In genomic region chr2:241733391-241734207, GRCh38 we compare ENCODE assay signal across 8 cellular contexts. TPM values are rescaled to one million over a fixed set of nuclear protein-coding genes. Genes with fewer than 3 reads are reported as not detected.
DNase-seq lines count a peak whose midpoint lies in the region; ATAC-seq, FAIRE-seq and TF ChIP-seq lines count a peak whose summit lies in the region.

No MANE protein-coding gene starts in this region.

- peak overlapping the region; percentile 99 for H3K4me2 ChIP-seq in skeletal muscle satellite cell (ENCODE audit: low read length)

- H3K4me1 ChIP-seq in right cardiac atrium (ENCODE audit: control insufficient read depth, insufficient read depth, low read length) (no peaks in the 10 kb centered on the region), skeletal muscle satellite cell (ENCODE audit: control insufficient read depth, insufficient read depth, low read length) (peaks cover 12% of the 10 kb centered on the region)

- H3K9me3 ChIP-seq in WERI-Rb-1 (ENCODE audit: severe bottlenecking), result no peaks in the 10 kb centered on the region
- H3K9me3 ChIP-seq in right cardiac atrium (ENCODE audit: control insufficient read depth, low read length), result no peaks in the 10 kb centered on the region
- H3K9me3 ChIP-seq in skeletal muscle satellite cell (replicated peaks; ENCODE audit: low read length), result no peaks in the 10 kb centered on the region

- TF ChIP-seq CTCF in WERI-Rb-1 (IDR thresholded peaks at IDR 0.05; ENCODE audit: low read depth, low read length), result no peak

- peak overlapping the region; percentile 69 for H3K9ac ChIP-seq in skeletal muscle satellite cell (ENCODE audit: low read depth, low read length)

- FAIRE-seq in HTR-8/SVneo (lab: Jason Lieb, UNC), result no peak

- 85% methylated on average over 23 of the region's 23 CpGs for WGBS in right cardiac atrium

- H3K27me3 ChIP-seq in H7 (ENCODE audit: control insufficient read depth, insufficient read depth, low read length) (peaks cover 7% of the 10 kb centered on the region; the same call in 1 of the 2 replicates), WERI-Rb-1 (ENCODE audit: insufficient read depth, low read depth, severe bottlenecking) (no peaks in the 10 kb centered on the region), right cardiac atrium (ENCODE audit: control insufficient read depth, insufficient read depth) (no peaks in the 10 kb centered on the region), skeletal muscle satellite cell (ENCODE audit: control insufficient read depth, insufficient read depth, low read length) (no peaks in the 10 kb centered on the region)

- H3K27ac ChIP-seq in WERI-Rb-1 (peak overlapping the region; percentile 28), right cardiac atrium (ENCODE audit: low read length) (no peak overlapping the region)

- no peak for ATAC-seq in right cardiac atrium

- DNase-seq in H7 (peak; percentile 25), WERI-Rb-1 (no peak), right cardiac atrium (no peak), middle frontal gyrus (ENCODE audit: extremely low spot score, low spot score) (no peak), HTR-8/SVneo (ENCODE audit: insufficient read length, low spot score) (no peak), AML-193 (lab: John Stamatoyannopoulos, UW) (no peak), Kasumi-1 (lab: John Stamatoyannopoulos, UW) (no peak)

- H3K4me3 ChIP-seq in H7 (ENCODE audit: insufficient read depth, low read depth, low read length) (peak overlapping the region; percentile 53), WERI-Rb-1 (ENCODE audit: low read depth, low read length) (peak overlapping the region; percentile 36), right cardiac atrium (ENCODE audit: low read length) (peak overlapping the region; percentile 74), skeletal muscle satellite cell (ENCODE audit: low read length) (peak overlapping the region; percentile 95)

- H3K36me3 ChIP-seq in H7 (replicated peaks; ENCODE audit: control insufficient read depth, insufficient read depth, low read length) (no peaks in the 10 kb centered on the region), WERI-Rb-1 (no peaks in the 10 kb centered on the region), skeletal muscle satellite cell (ENCODE audit: insufficient read depth, low read length) (no peaks in the 10 kb centered on the region)

- intact Hi-C loops in right cardiac atrium (cut with DNase I), result loop anchor here in 3 of 4 donors (10.0 kb wide), 1 partner anchor 141 kb away; no protein-coding TSS in a partner anchor

RNA-seq across cellular contexts. Expression of gene D2HGDH, which starts 0.8 kb away (rescaled TPM):
- total RNA-seq in H7 (2014; rRNA removed; shearing (Covaris generic)), result 23.5 and 26.3 TPM in 2 replicates
- total RNA-seq in right cardiac atrium, result 10 to 100 TPM; 16.1 to 22.3 (median 18.3) TPM
- 16.0 TPM for polyA plus RNA-seq in right cardiac atrium
- total RNA-seq in skeletal muscle satellite cell (2012; rRNA removed), result 13.1 and 15.7 TPM in 2 replicates

RNA-seq across cellular contexts. Expression of gene ING5, which starts 31.8 kb away (rescaled TPM):
- total RNA-seq in H7 (2014; rRNA removed; shearing (Covaris generic)), result 41.2 and 41.4 TPM in 2 replicates
- 10 to 100 TPM; 20.8 to 21.7 (median 21.0) TPM for total RNA-seq in right cardiac atrium
- polyA plus RNA-seq in right cardiac atrium, result 25.6 TPM
- total RNA-seq in skeletal muscle satellite cell (2012; rRNA removed), result 12.7 and 29.4 TPM in 2 replicates

RNA-seq across cellular contexts. Expression of gene GAL3ST2, which starts 43.0 kb away (rescaled TPM):
- total RNA-seq in H7 (2014; rRNA removed; shearing (Covaris generic)), result 0.14 TPM in 1 of 2 replicates, not detected in the other
- total RNA-seq in right cardiac atrium, result under 1 TPM in 2 of 4 donors, not detected in 2; 0.23 to 0.29 TPM
- 0.09 TPM for polyA plus RNA-seq in right cardiac atrium
- total RNA-seq in skeletal muscle satellite cell (2012; rRNA removed), result not detected in 2 replicates

RNA-seq across cellular contexts. Expression of gene DTYMK, which starts 47.0 kb away (rescaled TPM):
- 64.1 and 78.2 TPM in 2 replicates for total RNA-seq in H7 (2014; rRNA removed; shearing (Covaris generic))
- total RNA-seq in right cardiac atrium, result 10 to 100 TPM in 1 of 4 donors, 1 to 10 TPM in 3; 7.3 to 11.4 (median 9.1) TPM
- 10.9 TPM for polyA plus RNA-seq in right cardiac atrium
- total RNA-seq in skeletal muscle satellite cell (2012; rRNA removed), result 33.5 and 38.9 TPM in 2 replicates

Comparison
In these comparisons a context has a peak if more than half of its experiments do, and no peak if none do; other contexts are left out.
1. H3K4me3 ChIP-seq: peak in every context shown above with its lines; median percentile 95 in skeletal muscle satellite cell; 74 in right cardiac atrium; 53 in H7; 36 in WERI-Rb-1.